12 cellular contexts compared by ENCODE assay signal in genomic region chr22:41449321-41449720, GRCh38. TPM values are rescaled to one million over a fixed set of nuclear protein-coding genes. Genes with fewer than 3 reads are reported as not detected.
DNase-seq lines count a peak whose midpoint lies in the region; ATAC-seq, FAIRE-seq and TF ChIP-seq lines count a peak whose summit lies in the region.
"Had no signal": no experiment of that assay in that cellular context is flagged by ENCODE, and none has a peak within 500 bp of the region (broad histone marks: within the 10 kb centered on the region; RNA-seq: fewer than 3 reads in every experiment).

No MANE protein-coding gene starts in this region.

- TF ChIP-seq POLR2A in A549 (IDR thresholded peaks at IDR 0.05; ENCODE audit: low read length) (no peak), erythroblast (IDR thresholded peaks at IDR 0.05; ENCODE audit: low read length) (no peak)

- TF ChIP-seq EP300 in A549 (IDR thresholded peaks at IDR 0.05): no peak

- CTCF ChIA-PET in A549 (lab: Yijun Ruan, JAX): interaction anchor here (1.1 to 2.6 kb wide), 4 partner anchors 12 to 78 kb away, joined by 3 to 11 read pairs (median 4); no protein-coding TSS in a partner anchor

- no peaks in the 10 kb centered on the region for H3K9me3 Mint-ChIP-seq in mesothelial cell of epicardium

- peak overlapping the region; percentile 98 for H3K4me3 Mint-ChIP-seq in mesothelial cell of epicardium

- H3K27ac Mint-ChIP-seq in mesothelial cell of epicardium: peak overlapping the region; percentile 99

- POLR2A ChIA-PET in A549 (lab: Yijun Ruan, JAX): interaction anchor here (0.9 to 2.4 kb wide), 2 partner anchors 8 to 19 kb away, joined by 5 to 13 read pairs; partner anchors contain the start of genes ACO2 and PHF5A

- H3K36me3 Mint-ChIP-seq in mesothelial cell of epicardium: peaks cover 3% of the 10 kb centered on the region

- H3K4me2 ChIP-seq in A549: peak overlapping the region; percentile 76; the same call in 1 of the 3 replicates

- no peaks in the 10 kb centered on the region for H3K9me3 ChIP-seq in A549
- H3K9me3 ChIP-seq: thoracic aorta had no signal

- ATAC-seq in A549 (no peak), HG03457 (IDR thresholded peaks at IDR 0.05; ENCODE audit: unreplicated experiment) (no peak)

- no peak for DNase-seq in A549 (ENCODE audit: low read depth in 1 of 2, low spot score in 1 of 2)
- peak; percentile 65 for DNase-seq in G401 (ENCODE audit: low spot score)
- DNase-seq in mesothelial cell of epicardium (ENCODE audit: low spot score in 2 of 2, unreplicated experiment in 2 of 2): no peak
- DNase-seq in NCI-H1417 treated with DMSO at 0.1 percent for 48 hours (lab: John Stamatoyannopoulos, UW): no peak
- DNase-seq in erythroblast (lab: John Stamatoyannopoulos, UW): no peak
- DNase-seq in NCI-H146 treated with DMSO at 0.1 percent for 48 hours (lab: John Stamatoyannopoulos, UW; ENCODE audit: unreplicated experiment): no peak
- DNase-seq: activated CD4-positive, alpha-beta T cell treated with anti-CD3 and anti-CD28 coated beads for 4 hours had no signal

- no peak for TF ChIP-seq CTCF in A549 (IDR thresholded peaks at IDR 0.05)
- TF ChIP-seq CTCF in mesothelial cell of epicardium (IDR thresholded peaks at IDR 0.05; ENCODE audit: unreplicated experiment): no peak

- peaks cover 11% of the 10 kb centered on the region for H3K4me1 Mint-ChIP-seq in mesothelial cell of epicardium

- peak overlapping the region in 1 of 2 experiments; percentile 77; a peak in 2 of 6 replicates for H3K27ac ChIP-seq in A549
- H3K27ac ChIP-seq in angular gyrus (ENCODE audit: low read depth, low read length): peak overlapping the region; percentile 99

- 59% methylated on average over 8 of the region's 8 CpGs for WGBS in A549 (ENCODE audit: missing lambda C conversion rate)

- H3K4me1 ChIP-seq in A549: peaks cover 7% of the 10 kb centered on the region

- in situ Hi-C loops in G401 (cut with HindIII; ENCODE audit: low sequenced_read_pairs): no loop called here

- FAIRE-seq in A549 (lab: Jason Lieb, UNC): no peak
- FAIRE-seq: D721Med, RCC 7860 had no signal

- no peak for TF ChIP-seq RAD21 in A549 (conservative IDR thresholded peaks at IDR 0.05 in 1 of 2, IDR thresholded peaks at IDR 0.05 in 1 of 2)

- no peaks in the 10 kb centered on the region for H3K27me3 Mint-ChIP-seq in mesothelial cell of epicardium (ENCODE audit: low read depth)

- H3K4me3 ChIP-seq in A549: no peak overlapping the region

TF ChIP-seq in A549, 52 proteins besides CTCF, POLR2A, EP300 and RAD21:
- no peak for TF ChIP-seq EHF (CRISPR knock-in tag; IDR thresholded peaks at IDR 0.05)
- no peak for TF ChIP-seq NR3C1 (IDR thresholded peaks at IDR 0.05)
- TF ChIP-seq EHMT2 (IDR thresholded peaks at IDR 0.05; ENCODE audit: low read depth): no peak
- no peak for TF ChIP-seq ZNF302 (CRISPR knock-in tag; IDR thresholded peaks at IDR 0.05)
TF ChIP-seq in A549: peak in this region for 0.

RNA-seq across cellular contexts. Expression of gene TOB2, which starts 2.7 kb away (rescaled TPM):
- polyA plus RNA-seq in A549 (2011; rRNA removed) (11.4 and 11.7 TPM in 2 replicates), A549 (2017; fragmentation: RNase III; extraction: RNeasy Plus Mini Kit Qiagen cat#74134 plus additional on column Dnase treatment) (13.6 to 14.7 TPM (median 14.4 TPM) in 3 replicates)
- 8.6 and 10.5 TPM in 2 replicates for polyA plus RNA-seq in A549 (2012; cell fraction: cytosol; rRNA removed)
- 13.0 and 13.3 TPM in 2 replicates for polyA plus RNA-seq in A549 (2012; cell fraction: nucleus; rRNA removed)
- 18.0 and 21.6 TPM in 2 replicates for polyA minus RNA-seq in A549 (2011; rRNA and poly(A)+ RNA removed)
- total RNA-seq in G401 (2014; rRNA removed; shearing (Covaris generic)): 33.3 and 34.4 TPM in 2 replicates
- total RNA-seq in mesothelial cell of epicardium: 40.2 to 44.0 TPM (median 42.1 TPM) in 3 replicates

RNA-seq across cellular contexts. Expression of gene PHF5A, which starts 19.2 kb away (rescaled TPM):
- polyA plus RNA-seq in A549 (2011; rRNA removed): 69.4 and 82.6 TPM in 2 replicates
- 66.3 and 69.3 TPM in 2 replicates for polyA plus RNA-seq in A549 (2012; cell fraction: cytosol; rRNA removed)
- polyA plus RNA-seq in A549 (2012; cell fraction: nucleus; rRNA removed): 17.9 and 41.9 TPM in 2 replicates
- 78.4 to 86.6 TPM (median 80.1 TPM) in 3 replicates for polyA plus RNA-seq in A549 (2017; fragmentation: RNase III; extraction: RNeasy Plus Mini Kit Qiagen cat#74134 plus additional on column Dnase treatment)
- 31.4 and 38.0 TPM in 2 replicates for polyA minus RNA-seq in A549 (2011; rRNA and poly(A)+ RNA removed)
- 133 and 134 TPM in 2 replicates for total RNA-seq in G401 (2014; rRNA removed; shearing (Covaris generic))
- total RNA-seq in mesothelial cell of epicardium: 38.0 to 47.8 TPM (median 44.2 TPM) in 3 replicates

RNA-seq across cellular contexts. Expression of gene ACO2, which starts 19.6 kb away (rescaled TPM):
- polyA plus RNA-seq in A549 (2011; rRNA removed) (30.7 and 32.8 TPM in 2 replicates), A549 (2017; fragmentation: RNase III; extraction: RNeasy Plus Mini Kit Qiagen cat#74134 plus additional on column Dnase treatment) (43.7 to 45.7 TPM (median 43.7 TPM) in 3 replicates)
- polyA plus RNA-seq in A549 (2012; cell fraction: cytosol; rRNA removed): 56.6 and 60.1 TPM in 2 replicates
- 70.9 and 105 TPM in 2 replicates for polyA plus RNA-seq in A549 (2012; cell fraction: nucleus; rRNA removed)
- 40.0 and 48.5 TPM in 2 replicates for polyA minus RNA-seq in A549 (2011; rRNA and poly(A)+ RNA removed)
- 171 and 184 TPM in 2 replicates for total RNA-seq in G401 (2014; rRNA removed; shearing (Covaris generic))
- total RNA-seq in mesothelial cell of epicardium: 66.9 to 69.9 TPM (median 69.4 TPM) in 3 replicates
